In genomic region chr9:113485761-113486115, GRCh38 we compare ENCODE assay signal across 1 cellular context.
TF ChIP-seq lines count a peak whose summit lies in the region.

No MANE protein-coding gene starts in this region.

TF ChIP-seq in IMR-90, 13 proteins besides CTCF, POLR2A, EP300 and RAD21:
- TF ChIP-seq RFX5 (IDR thresholded peaks at IDR 0.05; ENCODE audit: low read depth, low read length), result no peak
- no peak for TF ChIP-seq SMC3 (IDR thresholded peaks at IDR 0.05; ENCODE audit: low read depth, low read length)
- no peak for TF ChIP-seq USF2 (IDR thresholded peaks at IDR 0.05; ENCODE audit: low read depth, low read length)
- TF ChIP-seq FOS (IDR thresholded peaks at IDR 0.05; ENCODE audit: low read depth, low read length), result no peak
- no peak for TF ChIP-seq MAFK (IDR thresholded peaks at IDR 0.05; ENCODE audit: low read depth, low read length)
- no peak for TF ChIP-seq MXI1 (IDR thresholded peaks at IDR 0.05; ENCODE audit: borderline replicate concordance, low read depth, low read length)
- TF ChIP-seq RCOR1 (IDR thresholded peaks at IDR 0.05; ENCODE audit: insufficient replicate concordance, low read length), result no peak
- no peak for TF ChIP-seq NFE2L2 (IDR thresholded peaks at IDR 0.05; ENCODE audit: low read depth, low read length)
- no peak for TF ChIP-seq ELK1 (IDR thresholded peaks at IDR 0.05; ENCODE audit: borderline replicate concordance, low read depth, low read length)
- TF ChIP-seq BHLHE40 (IDR thresholded peaks at IDR 0.05; ENCODE audit: low read depth, low read length), result no peak
- no peak for TF ChIP-seq CHD1 (IDR thresholded peaks at IDR 0.05; ENCODE audit: low read depth, low read length)
- TF ChIP-seq MAZ (IDR thresholded peaks at IDR 0.05; ENCODE audit: borderline replicate concordance, low read depth, low read length), result no peak
- TF ChIP-seq CEBPB (IDR thresholded peaks at IDR 0.05; ENCODE audit: low read depth, low read length), result no peak
